Comparison of ENCODE assay signal across 16 cellular contexts in genomic region chr3:11635671-11636371, GRCh38. TPM values are rescaled to one million over a fixed set of nuclear protein-coding genes. Genes with fewer than 3 reads are reported as not detected.
DNase-seq lines count a peak whose midpoint lies in the region; ATAC-seq, FAIRE-seq and TF ChIP-seq lines count a peak whose summit lies in the region.
"Had no signal": no experiment of that assay in that cellular context is flagged by ENCODE, and none has a peak within 500 bp of the region (broad histone marks: within the 10 kb centered on the region; RNA-seq: fewer than 3 reads in every experiment).

No MANE protein-coding gene starts in this region.

- H3K4me3 ChIP-seq in DND-41 (ENCODE audit: low read depth in 1 of 2, low read length in 2 of 2) (no peak overlapping the region), Panc1 (ENCODE audit: low read depth in 2 of 2, low read length in 2 of 2) (peak overlapping the region in 1 of 2 experiments; percentile 8; a peak in 1 of 4 replicates), fibroblast of pulmonary artery (replicated peaks; ENCODE audit: low read depth, low read length) (peak overlapping the region; percentile 2), rectal smooth muscle tissue (ENCODE audit: low read length) (no peak overlapping the region), small intestine (ENCODE audit: low read depth in 1 of 2, low read length in 2 of 2) (no peak overlapping the region)
- H3K4me3 ChIP-seq: lung had no signal

- no peak overlapping the region for H3K27ac Mint-ChIP-seq in activated T-helper 1 cell treated with anti-CD3 and anti-CD28 coated beads, Interleukin-12 subunit alpha, Interleukin-12 subunit beta, Interleukin-2, Interleukin-4 antibody, amounts not matched to agents 30 ng/mL and 10 ng/mL and 1 ng/mL, durations not matched to agents 14 hours and 24 hours and 36 hours

- 54 to 81% (median 66%) methylated on average over 7 of the region's 7 CpGs for WGBS in small intestine, 3 donors

- peaks cover 4% of the 10 kb centered on the region for H3K27me3 Mint-ChIP-seq in activated T-helper 1 cell treated with anti-CD3 and anti-CD28 coated beads, Interleukin-12 subunit alpha, Interleukin-12 subunit beta, Interleukin-2, Interleukin-4 antibody, amounts not matched to agents 30 ng/mL and 10 ng/mL and 1 ng/mL, durations not matched to agents 14 hours and 24 hours and 36 hours (ENCODE audit: insufficient read depth)

- BruUV-seq in Panc1 (replicated peaks; lab: Mats Ljungman, UMichigan), result no TSS peak

- CTCF ChIA-PET in Panc1 (lab: Charles Lee), result no interaction called here
- CTCF ChIA-PET in RWPE1 (lab: Yijun Ruan, JAX), result interaction anchor here (0.8 kb wide), 1 partner anchor 253 kb away, joined by 3 read pairs; no protein-coding TSS in a partner anchor

- POLR2A ChIA-PET in Panc1 (lab: Charles Lee) (no interaction called here), RWPE1 (lab: Yijun Ruan, JAX; ENCODE audit: low non-redundant PET) (no interaction called here)

- H3K36me3 Mint-ChIP-seq in activated T-helper 1 cell treated with anti-CD3 and anti-CD28 coated beads, Interleukin-12 subunit alpha, Interleukin-12 subunit beta, Interleukin-2, Interleukin-4 antibody, amounts not matched to agents 30 ng/mL and 10 ng/mL and 1 ng/mL, durations not matched to agents 14 hours and 24 hours and 36 hours (ENCODE audit: low read depth), result peaks cover 38% of the 10 kb centered on the region

- no peaks in the 10 kb centered on the region for H3K9me3 Mint-ChIP-seq in activated T-helper 1 cell treated with anti-CD3 and anti-CD28 coated beads, Interleukin-12 subunit alpha, Interleukin-12 subunit beta, Interleukin-2, Interleukin-4 antibody, amounts not matched to agents 30 ng/mL and 10 ng/mL and 1 ng/mL, durations not matched to agents 14 hours and 24 hours and 36 hours

- TF ChIP-seq CTCF in DND-41 (IDR thresholded peaks at IDR 0.05; ENCODE audit: borderline replicate concordance, extremely low read depth, low read length, poor library complexity, severe bottlenecking) (no peak), Panc1 (IDR thresholded peaks at IDR 0.05) (no peak), fibroblast of pulmonary artery (IDR thresholded peaks at IDR 0.05; ENCODE audit: low read length, missing control alignments) (no peak), RWPE1 (conservative IDR thresholded peaks at IDR 0.05; ENCODE audit: low read depth) (no peak), GM20000 (IDR thresholded peaks at IDR 0.05; ENCODE audit: extremely low read depth, missing control alignments) (no peak)

- no peaks in the 10 kb centered on the region for H3K27me3 ChIP-seq in DND-41 (ENCODE audit: insufficient read depth, low read length, poor library complexity)
- no peaks in the 10 kb centered on the region for H3K27me3 ChIP-seq in Panc1 (ENCODE audit: control insufficient read depth, insufficient read depth, low read length)
- H3K27me3 ChIP-seq in rectal smooth muscle tissue (ENCODE audit: control insufficient read depth, insufficient read depth, low read length), result no peaks in the 10 kb centered on the region
- no peaks in the 10 kb centered on the region for H3K27me3 ChIP-seq in small intestine (ENCODE audit: control insufficient read depth in 2 of 2, insufficient read depth in 2 of 2, low read length in 2 of 2)

- no peak overlapping the region for H2AFZ ChIP-seq in DND-41 (ENCODE audit: low read depth, low read length)

- in situ Hi-C loops in Panc1 (cut with HindIII; ENCODE audit: low pct_unique_long_range_greater_than_20kb, low sequenced_read_pairs), result no loop called here

- H3K36me3 ChIP-seq in DND-41 (ENCODE audit: insufficient read depth, low read length) (peaks cover 13% of the 10 kb centered on the region), Panc1 (ENCODE audit: control insufficient read depth, insufficient read depth, low read length) (no peaks in the 10 kb centered on the region; the same call in 1 of the 2 replicates), rectal smooth muscle tissue (ENCODE audit: control insufficient read depth, insufficient read depth, low read length) (no peaks in the 10 kb centered on the region), small intestine (ENCODE audit: control insufficient read depth in 2 of 2, insufficient read depth in 2 of 2, low read length in 2 of 2) (peaks cover 0 to 1% of the 10 kb centered on the region in 2 donors)

- ATAC-seq in DND-41 (ENCODE audit: insufficient read depth, low read depth), result no peak
- no peak for ATAC-seq in Panc1

- FAIRE-seq in small intestine (lab: Jason Lieb, UNC), result no peak
- FAIRE-seq: GM12892, H1 had no signal

- DNase-seq in DND-41, result no peak
- DNase-seq in Panc1 (ENCODE audit: low read depth, low spot score), result no peak
- DNase-seq in fibroblast of pulmonary artery (ENCODE audit: low read depth), result peak; percentile 45
- DNase-seq in small intestine, result no peak
- no peak for DNase-seq in RWPE1 (ENCODE audit: low spot score)
- DNase-seq in activated T-helper 1 cell treated with anti-CD3 and anti-CD28 coated beads, Interleukin-12 subunit alpha, Interleukin-12 subunit beta, Interleukin-2, Interleukin-4 antibody, amounts not matched to agents 30 ng/mL and 10 ng/mL and 1 ng/mL, durations not matched to agents 14 hours and 24 hours and 36 hours (ENCODE audit: low spot score), result no peak
- DNase-seq in GM20000 (ENCODE audit: low spot score), result no peak
- DNase-seq: activated T-cell treated with anti-CD3 and anti-CD28 coated beads, Interleukin-2, amount 50 U/mL, for 1 hour; aorta; DMS79 treated with DMSO at 0.1 percent for 48 hours; Kasumi-1; stimulated activated CD4-positive, alpha-beta T cell treated with anti-CD3 and anti-CD28 coated beads, Interleukin-1b, Interleukin-23, amount 100 ng/mL, for 48 hours had no signal

- H4K20me1 ChIP-seq in DND-41 (ENCODE audit: insufficient read depth, low read length), result peaks cover 99% of the 10 kb centered on the region

- peaks cover 100% of the 10 kb centered on the region for H3K79me2 ChIP-seq in DND-41 (ENCODE audit: insufficient read depth, low read length)

- H3K9ac ChIP-seq in DND-41 (ENCODE audit: low read depth, low read length) (no peak overlapping the region), rectal smooth muscle tissue (ENCODE audit: low read length) (no peak overlapping the region)

- H3K4me1 ChIP-seq in DND-41 (ENCODE audit: insufficient read depth, low read length) (peaks cover 61% of the 10 kb centered on the region), Panc1 (ENCODE audit: control insufficient read depth, insufficient read depth, low read length) (peaks cover 66% of the 10 kb centered on the region), rectal smooth muscle tissue (ENCODE audit: control insufficient read depth, insufficient read depth, low read length) (peaks cover 43% of the 10 kb centered on the region), small intestine (ENCODE audit: control insufficient read depth in 2 of 2, insufficient read depth in 1 of 2, low read depth in 1 of 2, low read length in 1 of 2) (peaks cover 3 to 29% of the 10 kb centered on the region in 2 donors)

- intact Hi-C loops in Panc1 (cut with micrococcal nuclease; ENCODE audit: unreplicated experiment), result no loop called here
- intact Hi-C loops in activated T-helper 1 cell treated with anti-CD3 and anti-CD28 coated beads, Interleukin-12 subunit alpha, Interleukin-12 subunit beta, Interleukin-2, Interleukin-4 antibody, amounts not matched to agents 30 ng/mL and 10 ng/mL and 1 ng/mL, durations not matched to agents 14 hours and 24 hours and 36 hours (cut with micrococcal nuclease), result no loop called here

- peak overlapping the region; percentile 31 for H3K4me2 ChIP-seq in DND-41 (ENCODE audit: insufficient read depth, low read length)

- no peaks in the 10 kb centered on the region for H3K9me3 ChIP-seq in DND-41 (ENCODE audit: insufficient read depth, low read length, severe bottlenecking)
- no peaks in the 10 kb centered on the region for H3K9me3 ChIP-seq in Panc1 (ENCODE audit: control insufficient read depth, insufficient read depth, low read depth, low read length)
- no peaks in the 10 kb centered on the region for H3K9me3 ChIP-seq in small intestine (ENCODE audit: control insufficient read depth, low read depth)

- peaks cover 80% of the 10 kb centered on the region for H3K4me1 Mint-ChIP-seq in activated T-helper 1 cell treated with anti-CD3 and anti-CD28 coated beads, Interleukin-12 subunit alpha, Interleukin-12 subunit beta, Interleukin-2, Interleukin-4 antibody, amounts not matched to agents 30 ng/mL and 10 ng/mL and 1 ng/mL, durations not matched to agents 14 hours and 24 hours and 36 hours (ENCODE audit: low read depth)

- H3K27ac ChIP-seq in DND-41 (ENCODE audit: low read length) (no peak overlapping the region), Panc1 (ENCODE audit: low read length) (peak overlapping the region; percentile 99), rectal smooth muscle tissue (ENCODE audit: low read depth, low read length) (peak overlapping the region; percentile 4), small intestine (ENCODE audit: low read depth in 1 of 2, low read length in 1 of 2) (no peak overlapping the region), RWPE1 (no peak overlapping the region)

- H3K4me3 Mint-ChIP-seq in activated T-helper 1 cell treated with anti-CD3 and anti-CD28 coated beads, Interleukin-12 subunit alpha, Interleukin-12 subunit beta, Interleukin-2, Interleukin-4 antibody, amounts not matched to agents 30 ng/mL and 10 ng/mL and 1 ng/mL, durations not matched to agents 14 hours and 24 hours and 36 hours, result no peak overlapping the region

RNA-seq across cellular contexts. Expression of gene VGLL4, which starts 7.9 kb away (rescaled TPM):
- 66.0 TPM for total RNA-seq in Panc1 (2021; ENCODE audit: unreplicated experiment)
- 61.2 TPM for polyA plus RNA-seq in Panc1 (2012; ENCODE audit: insufficient read length)
- polyA plus RNA-seq in small intestine, result 10 to 100 TPM; 26.6 to 54.8 (median 27.0) TPM
- 46.0 and 48.7 TPM in 2 replicates for total RNA-seq in activated T-helper 1 cell treated with anti-CD3 and anti-CD28 coated beads, Interleukin-12 subunit alpha, Interleukin-12 subunit beta, Interleukin-2, Interleukin-4 antibody, amounts not matched to agents 30 ng/mL and 10 ng/mL and 1 ng/mL, durations not matched to agents 14 hours and 24 hours and 36 hours

Comparison
In these comparisons a context has a peak if more than half of its experiments do, and no peak if none do; other contexts are left out.
1. H3K27ac ChIP-seq: peak in Panc1 (single experiment) and rectal smooth muscle tissue (single experiment); none in DND-41 (single experiment), small intestine (0 of 2) and RWPE1 (single experiment).